Comparison of ENCODE assay signal across 7 cellular contexts in the genomic region with DNA sequence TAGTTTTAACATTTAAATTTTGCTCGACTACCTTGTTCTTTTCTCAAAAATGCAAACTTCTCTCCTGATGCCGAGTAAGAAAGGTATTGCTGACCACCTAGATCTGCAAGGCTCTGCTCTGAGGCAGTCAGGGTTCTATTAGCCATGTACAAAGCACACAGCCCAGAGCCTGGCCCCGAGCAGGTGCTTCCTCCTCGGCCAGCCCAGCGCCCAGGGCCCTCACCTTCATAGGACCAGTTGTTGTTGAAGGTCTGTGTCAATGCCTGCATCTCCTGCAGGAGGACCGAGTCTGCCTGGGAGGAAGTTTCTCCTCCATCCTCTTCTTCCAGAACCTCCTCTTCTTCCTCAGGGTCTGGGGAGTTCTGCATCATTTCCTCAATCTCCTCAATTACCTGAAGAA. TPM values are rescaled to one million over a fixed set of nuclear protein-coding genes. Genes with fewer than 3 reads are reported as not detected.
"Had no signal": no experiment of that assay in that cellular context is flagged by ENCODE, and none has a peak within 500 bp of the region (broad histone marks: within the 10 kb centered on the region; RNA-seq: fewer than 3 reads in every experiment).

No MANE protein-coding gene starts in this region.

- H3K36me3 Mint-ChIP-seq: IgD-negative memory B cell had no signal

- H3K4me3 Mint-ChIP-seq: GM23338, H9 had no signal

- H3K4me1 Mint-ChIP-seq: IgD-negative memory B cell had no signal

- H3K27ac ChIP-seq: HL-60 had no signal

- H3K4me3 ChIP-seq: GM23338 had no signal

- DNase-seq: H9, HCEC 1CT, KBM-7 had no signal

- H3K9me3 Mint-ChIP-seq: GM23338, H9, IgD-negative memory B cell had no signal

- ATAC-seq: GM23338, HepG2 had no signal

- H3K27ac Mint-ChIP-seq: GM23338, H9 had no signal

RNA-seq across cellular contexts. Expression of a gene that starts 35.8 kb away (rescaled TPM):
- total RNA-seq: HepG2 had no signal
